In genomic region chr1:180112979-180113650, GRCh38 we compare ENCODE assay signal across 1 cellular context.
TF ChIP-seq lines count a peak whose summit lies in the region.

No MANE protein-coding gene starts in this region.

TF ChIP-seq in HepG2, 621 proteins besides CTCF, POLR2A, EP300 and RAD21 (continued from another document):
- TF ChIP-seq FUBP1 (CRISPR knock-in tag; IDR thresholded peaks at IDR 0.05; ENCODE audit: borderline replicate concordance) (no peak), ZNF816 (CRISPR knock-in tag; IDR thresholded peaks at IDR 0.05; ENCODE audit: borderline replicate concordance) (no peak), ZNF180 (CRISPR knock-in tag; IDR thresholded peaks at IDR 0.05; ENCODE audit: borderline replicate concordance, low read depth) (no peak), ZBTB7B (CRISPR knock-in tag; IDR thresholded peaks at IDR 0.05) (no peak), ZNF841 (CRISPR knock-in tag; IDR thresholded peaks at IDR 0.05; ENCODE audit: borderline replicate concordance) (no peak), ZNF232 (CRISPR knock-in tag; IDR thresholded peaks at IDR 0.05; ENCODE audit: borderline replicate concordance) (no peak), ZNF558 (CRISPR knock-in tag; IDR thresholded peaks at IDR 0.05; ENCODE audit: borderline replicate concordance) (no peak), JARID2 (CRISPR knock-in tag; IDR thresholded peaks at IDR 0.05; ENCODE audit: insufficient replicate concordance) (no peak), ZZZ3 (CRISPR knock-in tag; IDR thresholded peaks at IDR 0.05; ENCODE audit: borderline replicate concordance) (no peak), ZNF589 (CRISPR knock-in tag; conservative IDR thresholded peaks at IDR 0.05) (no peak), FLYWCH1 (CRISPR knock-in tag; IDR thresholded peaks at IDR 0.05) (no peak), ZNF121 (CRISPR knock-in tag; IDR thresholded peaks at IDR 0.05) (no peak), TBX3 (IDR thresholded peaks at IDR 0.05; ENCODE audit: borderline replicate concordance) (no peak), ZNF749 (CRISPR knock-in tag; IDR thresholded peaks at IDR 0.05; ENCODE audit: borderline replicate concordance) (no peak), ZNF766 (CRISPR knock-in tag; IDR thresholded peaks at IDR 0.05; ENCODE audit: borderline replicate concordance) (no peak), KAT7 (CRISPR knock-in tag; IDR thresholded peaks at IDR 0.05; ENCODE audit: borderline replicate concordance) (no peak)
- TF ChIP-seq, protein P1, sequence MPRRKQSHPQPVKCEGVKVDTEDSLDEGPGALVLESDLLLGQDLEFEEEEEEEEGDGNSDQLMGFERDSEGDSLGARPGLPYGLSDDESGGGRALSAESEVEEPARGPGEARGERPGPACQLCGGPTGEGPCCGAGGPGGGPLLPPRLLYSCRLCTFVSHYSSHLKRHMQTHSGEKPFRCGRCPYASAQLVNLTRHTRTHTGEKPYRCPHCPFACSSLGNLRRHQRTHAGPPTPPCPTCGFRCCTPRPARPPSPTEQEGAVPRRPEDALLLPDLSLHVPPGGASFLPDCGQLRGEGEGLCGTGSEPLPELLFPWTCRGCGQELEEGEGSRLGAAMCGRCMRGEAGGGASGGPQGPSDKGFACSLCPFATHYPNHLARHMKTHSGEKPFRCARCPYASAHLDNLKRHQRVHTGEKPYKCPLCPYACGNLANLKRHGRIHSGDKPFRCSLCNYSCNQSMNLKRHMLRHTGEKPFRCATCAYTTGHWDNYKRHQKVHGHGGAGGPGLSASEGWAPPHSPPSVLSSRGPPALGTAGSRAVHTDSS (CRISPR knock-in tag; conservative IDR thresholded peaks at IDR 0.05), result no peak
- TF ChIP-seq, protein P2, sequence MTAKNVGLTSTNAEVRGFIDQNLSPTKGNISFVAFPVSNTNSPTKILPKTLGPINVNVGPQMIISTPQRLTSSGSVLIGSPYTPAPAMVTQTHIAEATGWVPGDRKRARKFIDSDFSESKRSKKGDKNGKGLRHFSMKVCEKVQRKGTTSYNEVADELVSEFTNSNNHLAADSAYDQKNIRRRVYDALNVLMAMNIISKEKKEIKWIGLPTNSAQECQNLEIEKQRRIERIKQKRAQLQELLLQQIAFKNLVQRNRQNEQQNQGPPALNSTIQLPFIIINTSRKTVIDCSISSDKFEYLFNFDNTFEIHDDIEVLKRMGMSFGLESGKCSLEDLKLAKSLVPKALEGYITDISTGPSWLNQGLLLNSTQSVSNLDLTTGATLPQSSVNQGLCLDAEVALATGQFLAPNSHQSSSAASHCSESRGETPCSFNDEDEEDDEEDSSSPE (CRISPR knock-in tag; IDR thresholded peaks at IDR 0.05), result no peak
